In genomic region chr13:106621833-106622232, GRCh38 we compare ENCODE assay signal across 10 cellular contexts.
"Had no signal": no experiment of that assay in that cellular context is flagged by ENCODE, and none has a peak within 500 bp of the region (broad histone marks: within the 10 kb centered on the region; RNA-seq: fewer than 3 reads in every experiment).

No MANE protein-coding gene starts in this region.

- FAIRE-seq: H1, H54 had no signal

- H3K9me3 Mint-ChIP-seq: GM23338, H9, HFFc6 had no signal

- H3K9ac ChIP-seq: GM23248 had no signal

- ATAC-seq: GM23338 had no signal

- H3K4me3 Mint-ChIP-seq: GM23338, H9, HFFc6 had no signal

- H3K4me1 ChIP-seq: HAP-1 had no signal

- H3K27ac ChIP-seq: GM23248 had no signal

- H3K27ac Mint-ChIP-seq: GM23338, H9, HFFc6 had no signal

- H3K4me3 ChIP-seq: GM23248, GM23338, HAP-1 had no signal

- DNase-seq: GM23248, GOT3, H7, H9, HCEC 1CT, HFFc6 had no signal

- H2AFZ ChIP-seq: GM23248, GM23338 had no signal

- H3K9me3 ChIP-seq: HAP-1 had no signal

- H3K36me3 ChIP-seq: HAP-1 had no signal

- H3K4me2 ChIP-seq: GM23338 had no signal
